1 cellular context compared by ENCODE assay signal in the genomic region with DNA sequence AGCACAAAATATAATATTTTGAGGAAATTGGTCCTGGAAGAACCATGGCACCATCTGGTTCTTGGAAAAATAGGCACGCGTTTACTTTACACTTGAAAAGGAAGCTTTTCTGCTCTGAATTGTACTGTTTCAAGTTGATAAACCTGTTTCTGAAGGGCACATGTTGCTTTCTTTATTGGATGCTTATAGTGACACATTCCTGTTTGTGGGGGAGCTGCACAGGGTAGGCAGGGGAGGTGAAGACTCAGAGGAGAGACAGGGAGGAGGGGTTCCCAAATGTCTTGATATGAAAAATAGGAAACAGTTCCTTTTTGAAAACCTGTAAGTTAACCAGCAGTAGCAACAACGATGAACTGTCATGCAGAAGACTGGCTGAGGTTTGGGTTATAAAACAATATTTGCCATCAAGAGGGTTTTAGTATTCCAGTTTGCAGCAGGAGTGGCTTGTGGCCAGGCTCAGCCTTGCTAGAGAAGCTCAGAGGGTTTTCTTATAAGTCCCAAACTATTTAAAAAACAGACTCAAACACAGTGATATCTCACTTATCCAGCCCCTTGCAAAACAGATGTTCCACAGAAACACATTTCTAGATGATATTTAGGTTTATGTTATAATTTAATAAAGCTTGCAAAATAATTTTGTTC.
TF ChIP-seq lines count a peak whose summit lies in the region.

No MANE protein-coding gene starts in this region.

TF ChIP-seq in IMR-90, 13 proteins besides CTCF, POLR2A, EP300 and RAD21 (continued from another document):
- TF ChIP-seq USF2 (IDR thresholded peaks at IDR 0.05; ENCODE audit: low read depth, low read length) (no peak), FOS (IDR thresholded peaks at IDR 0.05; ENCODE audit: low read depth, low read length) (no peak), RCOR1 (IDR thresholded peaks at IDR 0.05; ENCODE audit: insufficient replicate concordance, low read length) (no peak), MXI1 (IDR thresholded peaks at IDR 0.05; ENCODE audit: borderline replicate concordance, low read depth, low read length) (no peak), NFE2L2 (IDR thresholded peaks at IDR 0.05; ENCODE audit: low read depth, low read length) (no peak)
- TF ChIP-seq, protein P1, sequence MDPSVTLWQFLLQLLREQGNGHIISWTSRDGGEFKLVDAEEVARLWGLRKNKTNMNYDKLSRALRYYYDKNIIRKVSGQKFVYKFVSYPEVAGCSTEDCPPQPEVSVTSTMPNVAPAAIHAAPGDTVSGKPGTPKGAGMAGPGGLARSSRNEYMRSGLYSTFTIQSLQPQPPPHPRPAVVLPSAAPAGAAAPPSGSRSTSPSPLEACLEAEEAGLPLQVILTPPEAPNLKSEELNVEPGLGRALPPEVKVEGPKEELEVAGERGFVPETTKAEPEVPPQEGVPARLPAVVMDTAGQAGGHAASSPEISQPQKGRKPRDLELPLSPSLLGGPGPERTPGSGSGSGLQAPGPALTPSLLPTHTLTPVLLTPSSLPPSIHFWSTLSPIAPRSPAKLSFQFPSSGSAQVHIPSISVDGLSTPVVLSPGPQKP (IDR thresholded peaks at IDR 0.05; ENCODE audit: borderline replicate concordance, low read depth, low read length), result no peak
